ENCODE assay signal across 1 cellular context in the genomic region with DNA sequence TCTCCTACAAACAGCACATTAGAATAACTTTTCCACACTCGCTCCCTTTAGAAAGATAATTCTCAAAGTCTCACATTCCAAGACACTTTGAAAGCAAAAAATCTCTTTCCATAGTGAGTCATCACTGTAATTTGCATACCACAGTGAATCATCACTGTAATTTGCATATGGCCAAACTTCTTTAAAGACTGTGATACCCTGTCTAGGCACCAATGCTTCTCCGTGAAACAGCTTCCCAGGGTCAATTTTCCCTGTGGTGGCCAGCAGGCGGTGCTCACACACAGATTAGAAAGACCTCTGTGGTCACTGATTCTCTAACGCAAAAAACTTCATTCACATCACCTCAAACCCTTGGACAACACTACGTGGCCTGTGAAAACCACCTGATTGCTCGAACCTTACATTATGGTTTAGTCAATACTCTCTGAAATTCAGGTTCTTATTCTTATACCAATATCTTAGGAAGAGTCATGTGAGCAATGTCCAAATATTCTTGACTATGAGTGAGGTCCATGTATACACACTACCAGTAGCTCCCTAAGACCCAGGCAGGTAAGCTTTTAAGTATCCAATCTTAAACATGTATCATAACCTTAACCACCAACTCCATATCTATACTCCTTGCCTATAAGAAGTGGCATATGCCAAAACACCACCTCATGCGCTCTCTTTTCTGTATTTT.
TF ChIP-seq lines count a peak whose summit lies in the region.

No MANE protein-coding gene starts in this region.

TF ChIP-seq in K562, 482 proteins besides CTCF, POLR2A, EP300 and RAD21 (continued from another document):
- no peak for TF ChIP-seq PTBP1 (IDR thresholded peaks at IDR 0.05; ENCODE audit: low read depth, low read length)
